In genomic region chr17:28854457-28855382, GRCh38 we compare ENCODE assay signal across 8 cellular contexts.
DNase-seq lines count a peak whose midpoint lies in the region; ATAC-seq lines count a peak whose summit lies in the region.

ERAL1 (plus strand) TSS chr17:28855016; CDS start chr17:28855035, 19 bp downstream.

- in situ Hi-C loops in ACHN (cut with HindIII; ENCODE audit: low pct_ligation_motif_present, low pct_unique_long_range_greater_than_20kb, low sequenced_read_pairs): no loop called here

- DNase-seq in ACHN (peak; percentile 89), NCI-H345 (lab: John Stamatoyannopoulos, UW) (peak; percentile 90), inferior parietal cortex (ENCODE audit: extremely low spot score) (peak; percentile 87)
- peak; percentile 71 for DNase-seq in activated CD4-positive, CD25-positive, alpha-beta regulatory T cell treated with anti-CD3 and anti-CD28 coated beads, Interleukin-2, amount 50 U/mL, for 16 hours (ENCODE audit: low read depth, low spot score)
- DNase-seq in central memory CD4-positive, alpha-beta T cell: peak; percentile 84
- peak; percentile 67 to 83 for DNase-seq in stimulated activated CD4-positive, alpha-beta T cell treated with anti-CD3 and anti-CD28 coated beads, Interleukin-12 subunit alpha, Interleukin-12 subunit beta, amount 100 ng/mL, for 24 hours (ENCODE audit: low read depth in 2 of 2)

- ATAC-seq in GM18873 (IDR thresholded peaks at IDR 0.05; ENCODE audit: low FRiP score, unreplicated experiment) (peak; percentile 69), HG03139 (IDR thresholded peaks at IDR 0.05; ENCODE audit: unreplicated experiment) (peak; percentile 82)

Comparison
In these comparisons a context has a peak if more than half of its experiments do, and no peak if none do; other contexts are left out.
1. Peak in every context shown above with its lines: DNase-seq and ATAC-seq.